In the genomic region with DNA sequence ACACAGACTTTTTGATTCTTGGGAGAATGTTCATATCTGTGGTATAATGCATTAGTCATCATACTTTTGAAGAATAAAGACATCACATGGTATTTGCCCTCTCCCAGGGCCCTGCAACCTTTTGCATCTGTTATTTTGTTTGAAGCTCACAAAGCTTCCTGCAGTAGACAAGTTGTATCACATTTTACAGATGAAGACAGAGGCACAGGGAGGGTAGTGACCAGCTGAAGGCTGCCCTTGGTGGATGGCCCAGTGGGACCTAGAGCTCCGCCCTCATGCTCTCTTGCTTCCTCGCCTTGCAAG, we compare ENCODE assay signal across 12 cellular contexts.
DNase-seq lines count a peak whose midpoint lies in the region; ATAC-seq, FAIRE-seq and TF ChIP-seq lines count a peak whose summit lies in the region.
"Had no signal": no experiment of that assay in that cellular context is flagged by ENCODE, and none has a peak within 500 bp of the region (broad histone marks: within the 10 kb centered on the region; RNA-seq: fewer than 3 reads in every experiment).

No MANE protein-coding gene starts in this region.

- FAIRE-seq in kidney (lab: Jason Lieb, UNC): no peak

- no peak overlapping the region for H3K4me3 ChIP-seq in RWPE2 (ENCODE audit: severe bottlenecking)
- no peak overlapping the region for H3K4me3 ChIP-seq in epithelial cell of esophagus (ENCODE audit: low read length)
- no peak overlapping the region for H3K4me3 ChIP-seq in kidney (ENCODE audit: low read length in 2 of 2)

- H3K9ac ChIP-seq in kidney (ENCODE audit: low read length in 2 of 2): no peak overlapping the region

- TF ChIP-seq CTCF in RWPE2 (IDR thresholded peaks at IDR 0.05; ENCODE audit: poor library complexity, severe bottlenecking) (no peak), epithelial cell of esophagus (IDR thresholded peaks at IDR 0.05; ENCODE audit: insufficient read depth, low read depth, low read length, missing control alignments) (no peak), kidney (IDR thresholded peaks at IDR 0.05; ENCODE audit: borderline replicate concordance, extremely low read depth, insufficient read depth) (no peak)

- H3K4me3 Mint-ChIP-seq in activated CD4-positive, alpha-beta T cell treated with anti-CD3 and anti-CD28 coated beads, Interleukin-2, amount 10 ng/mL, durations not matched to agents 7 days and 5 days: no peak overlapping the region

- ATAC-seq in RWPE2 (ENCODE audit: low read depth): peak; percentile 88
- ATAC-seq: left colon had no signal

- H3K4me1 ChIP-seq in RWPE2 (ENCODE audit: insufficient read depth, poor library complexity, severe bottlenecking): peaks cover 13% of the 10 kb centered on the region
- H3K4me1 ChIP-seq in kidney (ENCODE audit: control insufficient read depth in 1 of 2, insufficient read depth in 1 of 2, low read depth in 1 of 2, low read length in 2 of 2): peaks cover under 1 to 7% of the 10 kb centered on the region in 2 donors

- POLR2A ChIA-PET in activated CD4-positive, alpha-beta T cell treated with anti-CD3 and anti-CD28 coated beads, Interleukin-2, amount 10 ng/mL, durations not matched to agents 7 days and 5 days (lab: Charles Lee): no interaction called here

- H3K36me3 ChIP-seq in RWPE2 (ENCODE audit: low read depth) (no peaks in the 10 kb centered on the region), kidney (ENCODE audit: control insufficient read depth in 1 of 2, insufficient read depth in 2 of 2, low read length in 2 of 2) (no peaks in the 10 kb centered on the region)

- H3K27ac Mint-ChIP-seq in activated CD4-positive, alpha-beta T cell treated with anti-CD3 and anti-CD28 coated beads, Interleukin-2, amount 10 ng/mL, durations not matched to agents 7 days and 5 days: no peak overlapping the region

- CTCF ChIA-PET in activated CD4-positive, alpha-beta T cell treated with anti-CD3 and anti-CD28 coated beads, Interleukin-2, amount 10 ng/mL, durations not matched to agents 7 days and 5 days (lab: Charles Lee): interaction anchor here (0.6 to 1.7 kb wide), 5 partner anchors 12 to 65 kb away, joined by 3 to 8 read pairs (median 3); no protein-coding TSS in a partner anchor

- intact Hi-C loops in kidney (cut with DNase I): no loop called here

- H3K27me3 Mint-ChIP-seq in activated CD4-positive, alpha-beta T cell treated with anti-CD3 and anti-CD28 coated beads, Interleukin-2, amount 10 ng/mL, durations not matched to agents 7 days and 5 days: peaks cover 8% of the 10 kb centered on the region

- peaks cover 3% of the 10 kb centered on the region for H3K36me3 Mint-ChIP-seq in activated CD4-positive, alpha-beta T cell treated with anti-CD3 and anti-CD28 coated beads, Interleukin-2, amount 10 ng/mL, durations not matched to agents 7 days and 5 days (ENCODE audit: low read depth)

- H3K27me3 ChIP-seq in RWPE2 (ENCODE audit: insufficient read depth, poor library complexity, severe bottlenecking): no peaks in the 10 kb centered on the region

- H3K27ac ChIP-seq in RWPE2 (ENCODE audit: poor library complexity, severe bottlenecking): peak overlapping the region; percentile 26
- H3K27ac ChIP-seq in kidney (ENCODE audit: low read depth in 2 of 2, low read length in 2 of 2): no peak overlapping the region

- H3K9me3 Mint-ChIP-seq in activated CD4-positive, alpha-beta T cell treated with anti-CD3 and anti-CD28 coated beads, Interleukin-2, amount 10 ng/mL, durations not matched to agents 7 days and 5 days: no peaks in the 10 kb centered on the region

- peaks cover 57% of the 10 kb centered on the region for H3K4me1 Mint-ChIP-seq in activated CD4-positive, alpha-beta T cell treated with anti-CD3 and anti-CD28 coated beads, Interleukin-2, amount 10 ng/mL, durations not matched to agents 7 days and 5 days

- DNase-seq in activated CD4-positive, alpha-beta T cell treated with anti-CD3 and anti-CD28 coated beads for 48 hours: peak; percentile 36
- no peak for DNase-seq in activated CD4-positive, alpha-beta T cell treated with anti-CD3 and anti-CD28 coated beads, Interleukin-2, amount 10 ng/mL, durations not matched to agents 7 days and 5 days
- DNase-seq in RWPE2 (ENCODE audit: low spot score) (no peak), epithelial cell of esophagus (ENCODE audit: low read depth) (peak; percentile 73), smooth muscle cell of the brain vasculature (ENCODE audit: low read depth, low spot score) (peak; percentile 91), NCI-H128 (lab: John Stamatoyannopoulos, UW; ENCODE audit: unreplicated experiment) (no peak), OCI-M2 (lab: John Stamatoyannopoulos, UW; ENCODE audit: unreplicated experiment) (no peak), kidney (no peak)
- DNase-seq: effector memory CD4-positive, alpha-beta T cell; left colon; NCI-H1105 treated with DMSO at 0.1 percent for 48 hours; stimulated activated CD8-positive, alpha-beta memory T cell treated with anti-CD3 and anti-CD28 coated beads, Interleukin-4, amount 100 ng/mL, for 48 hours had no signal

- H3K9me3 ChIP-seq in RWPE2 (ENCODE audit: severe bottlenecking): no peaks in the 10 kb centered on the region
- H3K9me3 ChIP-seq in kidney (ENCODE audit: control insufficient read depth in 1 of 2, low read length in 2 of 2): no peaks in the 10 kb centered on the region

Comparison
In these comparisons a context has a peak if more than half of its experiments do, and no peak if none do; other contexts are left out.
1. DNase-seq: peak in activated CD4-positive, alpha-beta T cell treated with anti-CD3 and anti-CD28 coated beads for 48 hours (single experiment), epithelial cell of esophagus (single experiment) and smooth muscle cell of the brain vasculature (single experiment); none in activated CD4-positive, alpha-beta T cell treated with anti-CD3 and anti-CD28 coated beads, Interleukin-2, amount 10 ng/mL, durations not matched to agents 7 days and 5 days (single experiment), RWPE2 (single experiment), NCI-H128 (single experiment), OCI-M2 (single experiment) and kidney (single experiment).